ENCODE assay signal across 1 cellular context in the genomic region with DNA sequence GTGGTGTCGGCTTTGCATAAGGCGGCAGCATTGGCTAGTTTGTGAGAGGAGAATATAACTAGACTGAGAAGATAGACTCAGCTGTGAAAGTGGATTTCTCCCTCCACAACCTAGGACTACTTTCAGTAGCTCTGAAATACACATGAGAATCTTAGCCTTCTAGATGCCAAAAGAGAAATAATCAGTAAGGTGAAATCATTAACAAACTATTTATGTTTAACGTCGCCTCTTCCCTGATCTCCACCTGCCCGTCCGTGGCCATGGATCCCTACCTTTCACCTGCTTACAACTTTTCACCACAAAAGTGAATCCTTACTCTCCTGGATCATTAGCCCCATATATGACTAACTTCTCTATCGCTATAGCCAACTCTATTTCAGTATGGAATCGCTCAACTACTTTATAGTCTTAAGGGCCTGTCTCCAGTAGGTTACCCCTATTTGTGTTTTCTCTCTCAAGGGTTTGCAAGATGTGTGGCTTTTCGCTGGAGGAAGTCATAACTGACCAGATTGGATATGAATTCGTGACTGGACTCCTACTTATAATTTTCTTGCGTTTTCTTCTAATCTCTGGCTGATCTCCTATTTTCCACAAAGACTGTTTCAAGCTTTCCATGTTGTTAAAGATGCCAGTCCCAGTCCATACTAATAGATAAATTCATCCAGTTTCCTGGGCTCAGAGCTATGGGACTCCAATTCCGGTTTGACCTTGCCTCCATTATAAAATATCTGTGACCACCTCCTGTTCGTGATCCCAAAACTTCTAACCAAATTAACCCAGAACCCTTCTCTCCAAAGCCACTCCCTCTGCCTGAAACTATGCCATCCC.
TF ChIP-seq lines count a peak whose summit lies in the region.

No MANE protein-coding gene starts in this region.

TF ChIP-seq in K562, 482 proteins besides CTCF, POLR2A, EP300 and RAD21 (continued from another document):
- TF ChIP-seq, protein P1, sequence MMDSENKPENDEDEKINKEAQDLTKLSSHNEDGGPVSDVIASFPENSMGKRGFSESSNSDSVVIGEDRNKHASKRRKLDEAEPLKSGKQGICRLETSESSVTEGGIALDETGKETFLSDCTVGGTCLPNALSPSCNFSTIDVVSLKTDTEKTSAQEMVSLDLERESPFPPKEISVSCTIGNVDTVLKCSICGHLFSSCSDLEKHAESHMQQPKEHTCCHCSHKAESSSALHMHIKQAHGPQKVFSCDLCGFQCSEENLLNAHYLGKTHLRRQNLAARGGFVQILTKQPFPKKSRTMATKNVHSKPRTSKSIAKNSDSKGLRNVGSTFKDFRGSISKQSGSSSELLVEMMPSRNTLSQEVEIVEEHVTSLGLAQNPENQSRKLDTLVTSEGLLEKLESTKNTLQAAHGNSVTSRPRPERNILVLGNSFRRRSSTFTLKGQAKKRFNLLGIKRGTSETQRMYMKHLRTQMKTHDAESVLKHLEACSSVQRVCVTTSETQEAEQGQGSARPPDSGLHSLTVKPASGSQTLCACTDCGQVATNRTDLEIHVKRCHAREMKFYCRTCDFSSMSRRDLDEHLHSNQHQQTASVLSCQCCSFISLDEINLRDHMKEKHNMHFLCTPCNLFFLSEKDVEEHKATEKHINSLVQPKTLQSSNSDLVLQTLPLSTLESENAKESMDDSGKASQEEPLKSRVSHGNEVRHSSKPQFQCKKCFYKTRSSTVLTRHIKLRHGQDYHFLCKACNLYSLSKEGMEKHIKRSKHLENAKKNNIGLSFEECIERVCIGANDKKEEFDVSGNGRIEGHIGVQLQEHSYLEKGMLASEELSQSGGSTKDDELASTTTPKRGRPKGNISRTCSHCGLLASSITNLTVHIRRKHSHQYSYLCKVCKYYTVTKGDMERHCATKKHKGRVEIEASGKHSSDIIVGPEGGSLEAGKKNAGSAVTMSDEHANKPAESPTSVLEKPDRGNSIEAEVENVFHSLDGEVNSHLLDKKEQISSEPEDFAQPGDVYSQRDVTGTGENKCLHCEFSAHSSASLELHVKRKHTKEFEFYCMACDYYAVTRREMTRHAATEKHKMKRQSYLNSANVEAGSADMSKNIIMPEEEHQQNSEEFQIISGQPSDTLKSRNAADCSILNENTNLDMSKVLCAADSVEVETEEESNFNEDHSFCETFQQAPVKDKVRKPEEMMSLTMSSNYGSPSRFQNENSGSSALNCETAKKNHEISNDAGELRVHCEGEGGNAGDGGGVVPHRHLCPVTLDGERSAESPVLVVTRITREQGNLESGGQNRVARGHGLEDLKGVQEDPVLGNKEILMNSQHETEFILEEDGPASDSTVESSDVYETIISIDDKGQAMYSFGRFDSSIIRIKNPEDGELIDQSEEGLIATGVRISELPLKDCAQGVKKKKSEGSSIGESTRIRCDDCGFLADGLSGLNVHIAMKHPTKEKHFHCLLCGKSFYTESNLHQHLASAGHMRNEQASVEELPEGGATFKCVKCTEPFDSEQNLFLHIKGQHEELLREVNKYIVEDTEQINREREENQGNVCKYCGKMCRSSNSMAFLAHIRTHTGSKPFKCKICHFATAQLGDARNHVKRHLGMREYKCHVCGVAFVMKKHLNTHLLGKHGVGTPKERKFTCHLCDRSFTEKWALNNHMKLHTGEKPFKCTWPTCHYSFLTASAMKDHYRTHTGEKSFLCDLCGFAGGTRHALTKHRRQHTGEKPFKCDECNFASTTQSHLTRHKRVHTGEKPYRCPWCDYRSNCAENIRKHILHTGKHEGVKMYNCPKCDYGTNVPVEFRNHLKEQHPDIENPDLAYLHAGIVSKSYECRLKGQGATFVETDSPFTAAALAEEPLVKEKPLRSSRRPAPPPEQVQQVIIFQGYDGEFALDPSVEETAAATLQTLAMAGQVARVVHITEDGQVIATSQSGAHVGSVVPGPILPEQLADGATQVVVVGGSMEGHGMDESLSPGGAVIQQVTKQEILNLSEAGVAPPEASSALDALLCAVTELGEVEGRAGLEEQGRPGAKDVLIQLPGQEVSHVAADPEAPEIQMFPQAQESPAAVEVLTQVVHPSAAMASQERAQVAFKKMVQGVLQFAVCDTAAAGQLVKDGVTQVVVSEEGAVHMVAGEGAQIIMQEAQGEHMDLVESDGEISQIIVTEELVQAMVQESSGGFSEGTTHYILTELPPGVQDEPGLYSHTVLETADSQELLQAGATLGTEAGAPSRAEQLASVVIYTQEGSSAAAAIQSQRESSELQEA (IDR thresholded peaks at IDR 0.05; ENCODE audit: low read depth): no peak
- TF ChIP-seq, protein P2, sequence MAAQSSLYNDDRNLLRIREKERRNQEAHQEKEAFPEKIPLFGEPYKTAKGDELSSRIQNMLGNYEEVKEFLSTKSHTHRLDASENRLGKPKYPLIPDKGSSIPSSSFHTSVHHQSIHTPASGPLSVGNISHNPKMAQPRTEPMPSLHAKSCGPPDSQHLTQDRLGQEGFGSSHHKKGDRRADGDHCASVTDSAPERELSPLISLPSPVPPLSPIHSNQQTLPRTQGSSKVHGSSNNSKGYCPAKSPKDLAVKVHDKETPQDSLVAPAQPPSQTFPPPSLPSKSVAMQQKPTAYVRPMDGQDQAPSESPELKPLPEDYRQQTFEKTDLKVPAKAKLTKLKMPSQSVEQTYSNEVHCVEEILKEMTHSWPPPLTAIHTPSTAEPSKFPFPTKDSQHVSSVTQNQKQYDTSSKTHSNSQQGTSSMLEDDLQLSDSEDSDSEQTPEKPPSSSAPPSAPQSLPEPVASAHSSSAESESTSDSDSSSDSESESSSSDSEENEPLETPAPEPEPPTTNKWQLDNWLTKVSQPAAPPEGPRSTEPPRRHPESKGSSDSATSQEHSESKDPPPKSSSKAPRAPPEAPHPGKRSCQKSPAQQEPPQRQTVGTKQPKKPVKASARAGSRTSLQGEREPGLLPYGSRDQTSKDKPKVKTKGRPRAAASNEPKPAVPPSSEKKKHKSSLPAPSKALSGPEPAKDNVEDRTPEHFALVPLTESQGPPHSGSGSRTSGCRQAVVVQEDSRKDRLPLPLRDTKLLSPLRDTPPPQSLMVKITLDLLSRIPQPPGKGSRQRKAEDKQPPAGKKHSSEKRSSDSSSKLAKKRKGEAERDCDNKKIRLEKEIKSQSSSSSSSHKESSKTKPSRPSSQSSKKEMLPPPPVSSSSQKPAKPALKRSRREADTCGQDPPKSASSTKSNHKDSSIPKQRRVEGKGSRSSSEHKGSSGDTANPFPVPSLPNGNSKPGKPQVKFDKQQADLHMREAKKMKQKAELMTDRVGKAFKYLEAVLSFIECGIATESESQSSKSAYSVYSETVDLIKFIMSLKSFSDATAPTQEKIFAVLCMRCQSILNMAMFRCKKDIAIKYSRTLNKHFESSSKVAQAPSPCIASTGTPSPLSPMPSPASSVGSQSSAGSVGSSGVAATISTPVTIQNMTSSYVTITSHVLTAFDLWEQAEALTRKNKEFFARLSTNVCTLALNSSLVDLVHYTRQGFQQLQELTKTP (IDR thresholded peaks at IDR 0.05; ENCODE audit: low read depth in 1 of 2, partially characterized antibody in 2 of 2): peak in 1 of 2 experiments; percentile 6
- TF ChIP-seq, protein P3, sequence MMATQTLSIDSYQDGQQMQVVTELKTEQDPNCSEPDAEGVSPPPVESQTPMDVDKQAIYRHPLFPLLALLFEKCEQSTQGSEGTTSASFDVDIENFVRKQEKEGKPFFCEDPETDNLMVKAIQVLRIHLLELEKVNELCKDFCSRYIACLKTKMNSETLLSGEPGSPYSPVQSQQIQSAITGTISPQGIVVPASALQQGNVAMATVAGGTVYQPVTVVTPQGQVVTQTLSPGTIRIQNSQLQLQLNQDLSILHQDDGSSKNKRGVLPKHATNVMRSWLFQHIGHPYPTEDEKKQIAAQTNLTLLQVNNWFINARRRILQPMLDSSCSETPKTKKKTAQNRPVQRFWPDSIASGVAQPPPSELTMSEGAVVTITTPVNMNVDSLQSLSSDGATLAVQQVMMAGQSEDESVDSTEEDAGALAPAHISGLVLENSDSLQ (IDR thresholded peaks at IDR 0.05): no peak
- TF ChIP-seq HDAC8 (tag; IDR thresholded peaks at IDR 0.05) (no peak), NR1H2 (CRISPR knock-in tag; IDR thresholded peaks at IDR 0.05) (no peak)
- TF ChIP-seq, protein P4, sequence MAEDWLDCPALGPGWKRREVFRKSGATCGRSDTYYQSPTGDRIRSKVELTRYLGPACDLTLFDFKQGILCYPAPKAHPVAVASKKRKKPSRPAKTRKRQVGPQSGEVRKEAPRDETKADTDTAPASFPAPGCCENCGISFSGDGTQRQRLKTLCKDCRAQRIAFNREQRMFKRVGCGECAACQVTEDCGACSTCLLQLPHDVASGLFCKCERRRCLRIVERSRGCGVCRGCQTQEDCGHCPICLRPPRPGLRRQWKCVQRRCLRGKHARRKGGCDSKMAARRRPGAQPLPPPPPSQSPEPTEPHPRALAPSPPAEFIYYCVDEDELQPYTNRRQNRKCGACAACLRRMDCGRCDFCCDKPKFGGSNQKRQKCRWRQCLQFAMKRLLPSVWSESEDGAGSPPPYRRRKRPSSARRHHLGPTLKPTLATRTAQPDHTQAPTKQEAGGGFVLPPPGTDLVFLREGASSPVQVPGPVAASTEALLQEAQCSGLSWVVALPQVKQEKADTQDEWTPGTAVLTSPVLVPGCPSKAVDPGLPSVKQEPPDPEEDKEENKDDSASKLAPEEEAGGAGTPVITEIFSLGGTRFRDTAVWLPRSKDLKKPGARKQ (CRISPR knock-in tag; IDR thresholded peaks at IDR 0.05): no peak
- TF ChIP-seq, protein P5, sequence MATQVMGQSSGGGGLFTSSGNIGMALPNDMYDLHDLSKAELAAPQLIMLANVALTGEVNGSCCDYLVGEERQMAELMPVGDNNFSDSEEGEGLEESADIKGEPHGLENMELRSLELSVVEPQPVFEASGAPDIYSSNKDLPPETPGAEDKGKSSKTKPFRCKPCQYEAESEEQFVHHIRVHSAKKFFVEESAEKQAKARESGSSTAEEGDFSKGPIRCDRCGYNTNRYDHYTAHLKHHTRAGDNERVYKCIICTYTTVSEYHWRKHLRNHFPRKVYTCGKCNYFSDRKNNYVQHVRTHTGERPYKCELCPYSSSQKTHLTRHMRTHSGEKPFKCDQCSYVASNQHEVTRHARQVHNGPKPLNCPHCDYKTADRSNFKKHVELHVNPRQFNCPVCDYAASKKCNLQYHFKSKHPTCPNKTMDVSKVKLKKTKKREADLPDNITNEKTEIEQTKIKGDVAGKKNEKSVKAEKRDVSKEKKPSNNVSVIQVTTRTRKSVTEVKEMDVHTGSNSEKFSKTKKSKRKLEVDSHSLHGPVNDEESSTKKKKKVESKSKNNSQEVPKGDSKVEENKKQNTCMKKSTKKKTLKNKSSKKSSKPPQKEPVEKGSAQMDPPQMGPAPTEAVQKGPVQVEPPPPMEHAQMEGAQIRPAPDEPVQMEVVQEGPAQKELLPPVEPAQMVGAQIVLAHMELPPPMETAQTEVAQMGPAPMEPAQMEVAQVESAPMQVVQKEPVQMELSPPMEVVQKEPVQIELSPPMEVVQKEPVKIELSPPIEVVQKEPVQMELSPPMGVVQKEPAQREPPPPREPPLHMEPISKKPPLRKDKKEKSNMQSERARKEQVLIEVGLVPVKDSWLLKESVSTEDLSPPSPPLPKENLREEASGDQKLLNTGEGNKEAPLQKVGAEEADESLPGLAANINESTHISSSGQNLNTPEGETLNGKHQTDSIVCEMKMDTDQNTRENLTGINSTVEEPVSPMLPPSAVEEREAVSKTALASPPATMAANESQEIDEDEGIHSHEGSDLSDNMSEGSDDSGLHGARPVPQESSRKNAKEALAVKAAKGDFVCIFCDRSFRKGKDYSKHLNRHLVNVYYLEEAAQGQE (CRISPR knock-in tag; IDR thresholded peaks at IDR 0.05; ENCODE audit: low read depth): no peak
